Comparison of ENCODE assay signal across 13 cellular contexts in the genomic region with DNA sequence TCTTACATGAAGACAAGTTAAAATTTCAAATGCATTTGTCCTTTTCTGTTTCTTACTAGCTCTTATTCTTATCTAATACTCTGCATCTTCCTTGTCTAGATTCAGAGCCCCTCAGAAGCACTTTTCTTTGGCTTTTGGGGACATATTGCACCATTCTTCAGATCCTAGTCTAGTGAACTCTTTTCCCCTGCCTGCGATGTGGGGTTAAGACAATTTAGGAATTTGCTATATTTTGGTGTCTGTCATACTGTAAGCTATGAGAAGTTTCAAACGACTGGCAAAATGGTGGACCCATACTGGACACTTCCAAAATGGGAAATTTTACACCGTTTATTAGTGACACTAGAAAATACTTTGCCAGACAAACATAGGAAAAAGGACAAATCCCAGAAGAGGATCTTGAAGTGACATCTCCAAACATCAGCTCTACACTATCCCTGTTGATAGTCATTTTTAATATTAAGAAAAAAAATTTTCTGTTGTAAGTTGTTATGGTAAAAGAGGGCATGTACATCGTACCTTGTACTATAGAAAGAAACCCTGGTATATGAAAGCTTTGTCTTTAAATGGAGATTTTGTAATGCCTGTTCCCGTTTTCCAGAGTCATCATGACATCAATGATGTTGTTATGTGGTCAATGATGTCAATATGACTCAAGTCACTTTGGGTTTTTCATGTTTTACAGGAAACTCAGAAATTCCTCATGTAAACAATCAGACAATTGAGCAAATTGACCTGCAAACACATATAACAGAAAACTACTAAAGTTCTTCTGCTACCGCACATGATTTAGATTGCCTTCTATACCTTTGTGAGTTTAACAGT. TPM values are rescaled to one million over a fixed set of nuclear protein-coding genes. Genes with fewer than 3 reads are reported as not detected.
DNase-seq lines count a peak whose midpoint lies in the region; ATAC-seq, FAIRE-seq and TF ChIP-seq lines count a peak whose summit lies in the region.
"Had no signal": no experiment of that assay in that cellular context is flagged by ENCODE, and none has a peak within 500 bp of the region (broad histone marks: within the 10 kb centered on the region; RNA-seq: fewer than 3 reads in every experiment).

No MANE protein-coding gene starts in this region.

- H3K27ac Mint-ChIP-seq in activated CD4-positive, alpha-beta memory T cell treated with anti-CD3 and anti-CD28 coated beads, Interleukin-2, amount 10 ng/mL, durations not matched to agents 7 days and 5 days = no peak overlapping the region
- H3K27ac Mint-ChIP-seq: CD4-positive, alpha-beta T cell had no signal

- SMC1A ChIA-PET in GM12878 (lab: Charles Lee; ENCODE audit: uncharacterized antibody, unreplicated experiment) = interaction anchor here (0.7 to 3.2 kb wide), 10 partner anchors 10 to 107 kb away, joined by 3 to 18 read pairs (median 4); no protein-coding TSS in a partner anchor

- no peaks in the 10 kb centered on the region for H3K9me3 Mint-ChIP-seq in activated CD4-positive, alpha-beta memory T cell treated with anti-CD3 and anti-CD28 coated beads, Interleukin-2, amount 10 ng/mL, durations not matched to agents 7 days and 5 days
- H3K9me3 Mint-ChIP-seq: CD4-positive, alpha-beta T cell had no signal

- no peaks in the 10 kb centered on the region for H3K27me3 ChIP-seq in GM12878 (replicated peaks in 1 of 2; ENCODE audit: control insufficient read depth in 2 of 2, insufficient read depth in 2 of 2, low read length in 1 of 2)
- H3K27me3 ChIP-seq in kidney epithelial cell (ENCODE audit: control insufficient read depth, insufficient read depth, low read length) = no peaks in the 10 kb centered on the region

- TF ChIP-seq CTCF in GM12878 (IDR thresholded peaks at IDR 0.05 in 2 of 3, conservative IDR thresholded peaks at IDR 0.05 in 1 of 3; ENCODE audit: control insufficient read depth in 2 of 3, extremely low read depth in 1 of 3, insufficient read depth in 1 of 3, low read depth in 3 of 3, low read length in 3 of 3) (no peak), kidney epithelial cell (IDR thresholded peaks at IDR 0.05; ENCODE audit: insufficient read depth, low read length, poor library complexity, severe bottlenecking) (no peak)

- peaks cover 2% of the 10 kb centered on the region; the same call in 2 of the 3 replicates for H3K9me3 ChIP-seq in GM12878 (replicated peaks; ENCODE audit: control insufficient read depth, insufficient read depth, low read length)

- TF ChIP-seq RAD21 in GM12878 (IDR thresholded peaks at IDR 0.05; ENCODE audit: insufficient read depth, low read depth, low read length) = no peak

- no peak for TF ChIP-seq POLR2A in GM12878 (IDR thresholded peaks at IDR 0.05; ENCODE audit: low read depth, low read length)

- H3K4me2 ChIP-seq in GM12878 (ENCODE audit: control insufficient read depth, insufficient read depth) = peak overlapping the region; percentile 22; the same call in 1 of the 2 replicates

- no peaks in the 10 kb centered on the region for H3K4me1 Mint-ChIP-seq in activated CD4-positive, alpha-beta memory T cell treated with anti-CD3 and anti-CD28 coated beads, Interleukin-2, amount 10 ng/mL, durations not matched to agents 7 days and 5 days

- no peak for FAIRE-seq in GM12878 (lab: Jason Lieb, UNC)

- H3K27ac ChIP-seq in GM12878 (ENCODE audit: control insufficient read depth, insufficient read depth) = peak overlapping the region; percentile 64

- WGBS in GM12878 (ENCODE audit: insufficient coverage, insufficient replicate concordance, low lambda C conversion rate, missing lambda C conversion rate) = 0% methylated on average over 6 of the region's 6 CpGs

- no TSS peak for BruUV-seq in GM12878 (replicated peaks; lab: Mats Ljungman, UMichigan)

- no peaks in the 10 kb centered on the region for H3K36me3 Mint-ChIP-seq in activated CD4-positive, alpha-beta memory T cell treated with anti-CD3 and anti-CD28 coated beads, Interleukin-2, amount 10 ng/mL, durations not matched to agents 7 days and 5 days (ENCODE audit: low read depth)

- no peaks in the 10 kb centered on the region for H4K20me1 ChIP-seq in GM12878 (ENCODE audit: control insufficient read depth, insufficient read depth)

- peaks cover 4% of the 10 kb centered on the region for H3K79me2 ChIP-seq in GM12878 (ENCODE audit: control insufficient read depth, insufficient read depth, low read length)

- H3K4me3 Mint-ChIP-seq in activated CD4-positive, alpha-beta memory T cell treated with anti-CD3 and anti-CD28 coated beads, Interleukin-2, amount 10 ng/mL, durations not matched to agents 7 days and 5 days = no peak overlapping the region
- H3K4me3 Mint-ChIP-seq: CD4-positive, alpha-beta T cell had no signal

- in situ Hi-C loops in GM12878 (cut with MboI) = no loop called here

- TF ChIP-seq EP300 in GM12878 (IDR thresholded peaks at IDR 0.05; ENCODE audit: borderline replicate concordance in 1 of 2, control insufficient read depth in 1 of 2, low read depth in 2 of 2, low read length in 2 of 2) = peak in 1 of 2 experiments; percentile 43; a peak in 1 of 4 replicates

- CTCF ChIA-PET in GM12878 (lab: Yijun Ruan, JAX) = interaction anchor here (0.9 to 1.8 kb wide), 3 partner anchors 10 to 107 kb away, joined by 3 to 15 read pairs (median 3); no protein-coding TSS in a partner anchor
- CTCF ChIA-PET in activated CD4-positive, alpha-beta memory T cell treated with anti-CD3 and anti-CD28 coated beads, Interleukin-2, amount 10 ng/mL, durations not matched to agents 7 days and 5 days (lab: Charles Lee) = no interaction called here

- ATAC-seq in GM12878 (no peak), GM21825 (IDR thresholded peaks at IDR 0.05; ENCODE audit: unreplicated experiment) (no peak)

- peak; percentile 10 for DNase-seq in AG08395 (ENCODE audit: low spot score)
- peak; percentile 87 for DNase-seq in HT1080 (ENCODE audit: low read depth)
- DNase-seq in GM12878 (ENCODE audit: low read depth, low spot score) = no peak
- peak; percentile 52 for DNase-seq in kidney epithelial cell (ENCODE audit: low read depth)
- no peak for DNase-seq in NCI-H69 (lab: John Stamatoyannopoulos, UW)
- no peak for DNase-seq in activated CD4-positive, alpha-beta memory T cell treated with anti-CD3 and anti-CD28 coated beads, Interleukin-2, amount 10 ng/mL, durations not matched to agents 7 days and 5 days
- no peak for DNase-seq in SHP77 (lab: John Stamatoyannopoulos, UW)
- DNase-seq: activated CD8-positive, alpha-beta memory T cell treated with anti-CD3 and anti-CD28 coated beads, Interleukin-2, amount 50 U/mL, for 48 hours; CD4-positive, alpha-beta T cell; H7; NCI-H2107 had no signal

- H2AFZ ChIP-seq in GM12878 (ENCODE audit: control insufficient read depth, low read depth, low read length) = peak overlapping the region; percentile 66

- H3K27me3 Mint-ChIP-seq in activated CD4-positive, alpha-beta memory T cell treated with anti-CD3 and anti-CD28 coated beads, Interleukin-2, amount 10 ng/mL, durations not matched to agents 7 days and 5 days = peaks cover 4% of the 10 kb centered on the region
- H3K27me3 Mint-ChIP-seq: CD4-positive, alpha-beta T cell had no signal

- H3K4me1 ChIP-seq in GM12878 (ENCODE audit: control insufficient read depth, insufficient read depth, low read length) = peaks cover 23% of the 10 kb centered on the region

- POLR2A ChIA-PET in GM12878 (lab: Charles Lee) = interaction anchor here (1.7 kb wide), 1 partner anchor 10 kb away, joined by 6 read pairs; no protein-coding TSS in a partner anchor
- POLR2A ChIA-PET in activated CD4-positive, alpha-beta memory T cell treated with anti-CD3 and anti-CD28 coated beads, Interleukin-2, amount 10 ng/mL, durations not matched to agents 7 days and 5 days (lab: Charles Lee) = no interaction called here

- intact Hi-C loops in GM12878 (cut with micrococcal nuclease; ENCODE audit: unreplicated experiment) = no loop called here

- H3K4me3 ChIP-seq in GM12878 = peak overlapping the region; percentile 42; the same call in 1 of the 2 replicates
- H3K4me3 ChIP-seq in kidney epithelial cell (ENCODE audit: low read depth, low read length) = no peak overlapping the region

- H3K36me3 ChIP-seq in GM12878 (ENCODE audit: control insufficient read depth in 2 of 2, insufficient read depth in 2 of 2, low read length in 1 of 2) (no peaks in the 10 kb centered on the region), kidney epithelial cell (ENCODE audit: control insufficient read depth, insufficient read depth, low read length) (no peaks in the 10 kb centered on the region)

- RAD21 ChIA-PET in GM12878 (lab: Charles Lee; ENCODE audit: unreplicated experiment) = interaction anchor here (0.8 to 1.6 kb wide), 4 partner anchors 9 to 106 kb away, joined by 3 to 4 read pairs (median 3); no protein-coding TSS in a partner anchor

- no peak overlapping the region for H3K9ac ChIP-seq in GM12878 (ENCODE audit: control insufficient read depth, insufficient read depth, low read length)

TF ChIP-seq in GM12878, 131 proteins besides CTCF, POLR2A, EP300 and RAD21 (continues in another document):
- TF ChIP-seq TBL1XR1 (IDR thresholded peaks at IDR 0.05; ENCODE audit: low read depth, low read length) = 0 out of 2 replicates have a peak, but pooled peaks have one; percentile 13
- peak; percentile 64 for TF ChIP-seq JUNB (IDR thresholded peaks at IDR 0.05)
- TF ChIP-seq NFIC (IDR thresholded peaks at IDR 0.05; ENCODE audit: low read depth, low read length) = peak; percentile 55

RNA-seq across cellular contexts. Expression of gene KYNU, which starts 4.4 kb away (rescaled TPM):
- total RNA-seq in HT1080 (2014; rRNA removed; shearing (Covaris generic)) = 0.47 and 1.0 TPM in 2 replicates
- 0.27 and 0.42 TPM in 2 replicates for polyA plus RNA-seq in HT1080 (2015; cell fraction: cytosol; rRNA removed)
- polyA plus RNA-seq in HT1080 (2015; cell fraction: nucleus; rRNA removed) = 0.31 and 0.78 TPM in 2 replicates
- 87.8 and 98.2 TPM in 2 replicates for total RNA-seq in GM12878 (2013; cell fraction: nucleolus; rRNA removed)
- total RNA-seq in GM12878 (2014; rRNA removed) (34.8 and 45.1 TPM in 2 replicates), GM12878 (2014; rRNA removed; fragmentation: Illumina TruSeq; extraction: Trizol) (56.2 and 57.0 TPM in 2 replicates), GM12878 (2021) (36.8 and 38.6 TPM in 2 replicates), kidney epithelial cell (1.8 and 2.7 TPM in 2 replicates)
- polyA plus RNA-seq in GM12878 (2011; ENCODE audit: low read depth) = 23.3 TPM
- polyA plus RNA-seq in GM12878 (2011; rRNA removed) (39.9 and 55.5 TPM in 2 replicates), GM12878 (2014; fragmentation: Illumina TruSeq; extraction: Trizol) (48.8 and 66.6 TPM in 2 replicates), GM12878 (2014; fragmentation: Nextera tagmentation; extraction: Ambion mirVana) (100 to 1,000 TPM in 1 of 2 experiments, 10 to 100 TPM in 1; 65.0 to 101 TPM), GM12878 (2014; rRNA removed) (24.7 and 31.3 TPM in 2 replicates), GM12878 (2016; fragmentation: Nextera tagmentation; extraction: Ambion mirVana) (10 to 100 TPM; 31.3 to 33.8 TPM)
- 17.1 and 20.3 TPM in 2 replicates for polyA plus RNA-seq in GM12878 (2011; cell fraction: cytosol; rRNA removed)
- polyA plus RNA-seq in GM12878 (2011; cell fraction: nucleus; rRNA removed) = 15.4 and 16.4 TPM in 2 replicates
- 23.7 and 28.4 TPM in 2 replicates for polyA plus RNA-seq in GM12878 (2012)
- 19.8 and 39.5 TPM in 2 replicates for polyA minus RNA-seq in GM12878 (2011; rRNA and poly(A)+ RNA removed)
- polyA minus RNA-seq in GM12878 (2011; cell fraction: cytosol; rRNA and poly(A)+ RNA removed) = 12.6 and 16.5 TPM in 2 replicates
- 34.2 and 46.5 TPM in 2 replicates for polyA minus RNA-seq in GM12878 (2011; cell fraction: nucleus; rRNA and poly(A)+ RNA removed)
- not detected for total RNA-seq in activated CD4-positive, alpha-beta memory T cell treated with anti-CD3 and anti-CD28 coated beads, Interleukin-2, amount 10 ng/mL, durations not matched to agents 7 days and 5 days
- total RNA-seq: T-helper 1 cell treated with Interleukin-12 subunit alpha and Interleukin-12 subunit beta and Interleukin-4 antibody, amounts not matched to agents 30 ng/mL and 1 ng/mL, for 36 hours had no signal

Comparison
In these comparisons a context has a peak if more than half of its experiments do, and no peak if none do; other contexts are left out.
1. DNase-seq: peak in AG08395 (single experiment), HT1080 (single experiment) and kidney epithelial cell (single experiment); none in GM12878 (single experiment), NCI-H69 (single experiment), activated CD4-positive, alpha-beta memory T cell treated with anti-CD3 and anti-CD28 coated beads, Interleukin-2, amount 10 ng/mL, durations not matched to agents 7 days and 5 days (single experiment) and SHP77 (0 of 2).